Comparison of ENCODE assay signal across 9 cellular contexts in genomic region chr15:68789041-68789920, GRCh38. TPM values are rescaled to one million over a fixed set of nuclear protein-coding genes. Genes with fewer than 3 reads are reported as not detected.
DNase-seq lines count a peak whose midpoint lies in the region; ATAC-seq and TF ChIP-seq lines count a peak whose summit lies in the region.
"Had no signal": no experiment of that assay in that cellular context is flagged by ENCODE, and none has a peak within 500 bp of the region (broad histone marks: within the 10 kb centered on the region; RNA-seq: fewer than 3 reads in every experiment).

No MANE protein-coding gene starts in this region.

- 0 out of 2 replicates have a peak overlapping the region, but pooled peaks have one; percentile 3 for H3K4me3 ChIP-seq in HUES48 (ENCODE audit: low read depth, low read length)
- H3K4me3 ChIP-seq: ovary had no signal

- no peaks in the 10 kb centered on the region for H3K9me3 Mint-ChIP-seq in dendritic cell treated with granulocyte-macrophage colony-stimulating factor and Interleukin-4, amounts not matched to agents 40 ng/mL and 50 ng/mL, for 4 days
- no peaks in the 10 kb centered on the region for H3K9me3 Mint-ChIP-seq in naive B cell

- H3K27me3 Mint-ChIP-seq in dendritic cell treated with granulocyte-macrophage colony-stimulating factor and Interleukin-4, amounts not matched to agents 40 ng/mL and 50 ng/mL, for 4 days = no peaks in the 10 kb centered on the region
- no peaks in the 10 kb centered on the region for H3K27me3 Mint-ChIP-seq in naive B cell

- H3K27ac ChIP-seq in 22Rv1 = peak overlapping the region; percentile 17; the same call in 1 of the 2 replicates
- peak overlapping the region; percentile 54 for H3K27ac ChIP-seq in HUES48 (ENCODE audit: low read depth, low read length)

- H3K9ac ChIP-seq in HUES48 (ENCODE audit: low read depth, low read length) = no peak overlapping the region

- no peak overlapping the region for H3K4me3 Mint-ChIP-seq in dendritic cell treated with granulocyte-macrophage colony-stimulating factor and Interleukin-4, amounts not matched to agents 40 ng/mL and 50 ng/mL, for 4 days
- peak overlapping the region in 6 of 8 donors; percentile 15 to 68 (median 33) for H3K4me3 Mint-ChIP-seq in naive B cell

- no peak for ATAC-seq in naive B cell (ENCODE audit: low read depth in 2 of 2)
- ATAC-seq in HG03565 (IDR thresholded peaks at IDR 0.05; ENCODE audit: unreplicated experiment) = no peak
- no peak for ATAC-seq in GM21381 (IDR thresholded peaks at IDR 0.05; ENCODE audit: unreplicated experiment)

- H3K36me3 Mint-ChIP-seq in dendritic cell treated with granulocyte-macrophage colony-stimulating factor and Interleukin-4, amounts not matched to agents 40 ng/mL and 50 ng/mL, for 4 days (ENCODE audit: low read depth) = peaks cover 48% of the 10 kb centered on the region
- H3K36me3 Mint-ChIP-seq in naive B cell = no peaks in the 10 kb centered on the region

- H3K27ac Mint-ChIP-seq in dendritic cell treated with granulocyte-macrophage colony-stimulating factor and Interleukin-4, amounts not matched to agents 40 ng/mL and 50 ng/mL, for 4 days = peak overlapping the region; percentile 94
- peak overlapping the region in 5 of 6 donors; percentile 28 to 99 (median 65) for H3K27ac Mint-ChIP-seq in naive B cell

- TF ChIP-seq CTCF in 22Rv1 (IDR thresholded peaks at IDR 0.05) = no peak

- H3K4me1 ChIP-seq in HUES48 (ENCODE audit: control insufficient read depth, insufficient read depth, low read length) = peaks cover 59% of the 10 kb centered on the region

- DNase-seq in naive B cell (no peak), HuH-7 (ENCODE audit: low spot score) (no peak), superior temporal gyrus (ENCODE audit: extremely low spot score) (no peak)
- DNase-seq: ovary had no signal

- H3K4me1 Mint-ChIP-seq in dendritic cell treated with granulocyte-macrophage colony-stimulating factor and Interleukin-4, amounts not matched to agents 40 ng/mL and 50 ng/mL, for 4 days (ENCODE audit: low read depth) = peaks cover 82% of the 10 kb centered on the region
- H3K4me1 Mint-ChIP-seq in naive B cell = peaks cover 54 to 81% (median 59%) of the 10 kb centered on the region in 3 donors

- H3K27me3 ChIP-seq in HUES48 (ENCODE audit: control insufficient read depth, insufficient read depth, low read length) = no peaks in the 10 kb centered on the region
- H3K27me3 ChIP-seq: ovary had no signal

- peaks cover 49% of the 10 kb centered on the region for H3K36me3 ChIP-seq in HUES48 (ENCODE audit: control insufficient read depth, insufficient read depth, low read length)
- H3K36me3 ChIP-seq: ovary had no signal

- intact Hi-C loops in dendritic cell treated with granulocyte-macrophage colony-stimulating factor and Interleukin-4, amounts not matched to agents 40 ng/mL and 50 ng/mL, for 4 days (cut with micrococcal nuclease) = no loop called here

- no peaks in the 10 kb centered on the region for H3K9me3 ChIP-seq in HUES48 (ENCODE audit: control insufficient read depth, insufficient read depth, low read length)
- H3K9me3 ChIP-seq: ovary had no signal

RNA-seq across cellular contexts. Expression of gene ANP32A, which starts 31.4 kb away (rescaled TPM):
- polyA plus RNA-seq in naive B cell (ENCODE audit: low read depth in 6 of 6) = 100 to 1,000 TPM; 110 to 149 (median 131) TPM
